In the genomic region with DNA sequence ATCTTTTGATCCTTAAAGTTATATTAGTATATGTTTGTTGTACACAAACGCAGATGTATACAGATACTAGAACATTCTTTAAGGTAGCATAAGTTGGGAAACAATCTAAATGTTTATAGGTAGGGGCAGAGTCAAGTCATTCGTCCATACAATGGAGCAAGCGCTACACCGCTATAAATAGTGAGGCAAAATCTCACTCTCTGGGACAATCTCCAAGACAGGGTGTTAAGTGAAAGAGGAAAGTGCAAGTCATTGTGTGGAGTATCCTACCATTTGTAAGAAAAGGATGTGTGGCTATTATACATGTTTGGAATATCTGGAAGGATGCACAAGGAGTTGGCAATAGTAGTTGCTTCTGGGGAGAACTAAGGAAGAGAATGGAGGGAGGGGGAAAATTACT, we compare ENCODE assay signal across 22 cellular contexts.
"Had no signal": no experiment of that assay in that cellular context is flagged by ENCODE, and none has a peak within 500 bp of the region (broad histone marks: within the 10 kb centered on the region; RNA-seq: fewer than 3 reads in every experiment).

No MANE protein-coding gene starts in this region.

- DNase-seq: effector memory CD4-positive, alpha-beta T cell; gastrocnemius medialis; immature natural killer cell; left lung; mesenchymal stem cell; midbrain; occipital lobe; pancreas; sigmoid colon; small intestine; stimulated activated CD4-positive, alpha-beta T cell treated with anti-CD3 and anti-CD28 coated beads, Interleukin-12 subunit alpha, Interleukin-12 subunit beta, amount 100 ng/mL, for 4 hours; stimulated activated naive CD4-positive, alpha-beta T cell; stomach; substantia nigra; transverse colon had no signal

- H3K4me1 ChIP-seq: left lung, pancreas had no signal

- H3K4me3 ChIP-seq: esophagus muscularis mucosa, gastrocnemius medialis, left lung, lung, pancreas, sigmoid colon, stomach, thoracic aorta, transverse colon had no signal

- H3K27ac ChIP-seq: epithelial cell of prostate, esophagus muscularis mucosa, left lung, pancreas, sigmoid colon, stomach, thoracic aorta, transverse colon had no signal

- H3K4me1 Mint-ChIP-seq: immature natural killer cell had no signal

- H3K9me3 Mint-ChIP-seq: immature natural killer cell; natural killer cell treated with Interleukin-12 subunit alpha and Interleukin-12 subunit beta and Interleukin-15 and Interleukin-18, amount 100 ng/mL, for 72 hours had no signal

- H3K4me3 Mint-ChIP-seq: immature natural killer cell; natural killer cell treated with Interleukin-12 subunit alpha and Interleukin-12 subunit beta and Interleukin-15 and Interleukin-18, amount 100 ng/mL, for 72 hours had no signal

- H3K36me3 Mint-ChIP-seq: immature natural killer cell; natural killer cell treated with Interleukin-12 subunit alpha and Interleukin-12 subunit beta and Interleukin-15 and Interleukin-18, amount 100 ng/mL, for 72 hours had no signal

- FAIRE-seq: keratinocyte, pancreas, small intestine had no signal

- H3K27ac Mint-ChIP-seq: immature natural killer cell; natural killer cell treated with Interleukin-12 subunit alpha and Interleukin-12 subunit beta and Interleukin-15 and Interleukin-18, amount 100 ng/mL, for 72 hours; progenitor cell of endocrine pancreas had no signal

- H3K9me3 ChIP-seq: gastrocnemius medialis, left lung, pancreas, thoracic aorta, transverse colon had no signal

- ATAC-seq: left lung; natural killer cell treated with Interleukin-12 subunit alpha and Interleukin-12 subunit beta and Interleukin-15 and Interleukin-18, amount 100 ng/mL, for 72 hours; pancreas had no signal

- H3K27me3 ChIP-seq: esophagus muscularis mucosa, gastrocnemius medialis, sigmoid colon, stomach, transverse colon had no signal

- H3K36me3 ChIP-seq: esophagus muscularis mucosa, gastrocnemius medialis, left lung, pancreas, sigmoid colon, stomach, thoracic aorta, transverse colon had no signal
